Comparison of ENCODE assay signal across 8 cellular contexts in the genomic region with DNA sequence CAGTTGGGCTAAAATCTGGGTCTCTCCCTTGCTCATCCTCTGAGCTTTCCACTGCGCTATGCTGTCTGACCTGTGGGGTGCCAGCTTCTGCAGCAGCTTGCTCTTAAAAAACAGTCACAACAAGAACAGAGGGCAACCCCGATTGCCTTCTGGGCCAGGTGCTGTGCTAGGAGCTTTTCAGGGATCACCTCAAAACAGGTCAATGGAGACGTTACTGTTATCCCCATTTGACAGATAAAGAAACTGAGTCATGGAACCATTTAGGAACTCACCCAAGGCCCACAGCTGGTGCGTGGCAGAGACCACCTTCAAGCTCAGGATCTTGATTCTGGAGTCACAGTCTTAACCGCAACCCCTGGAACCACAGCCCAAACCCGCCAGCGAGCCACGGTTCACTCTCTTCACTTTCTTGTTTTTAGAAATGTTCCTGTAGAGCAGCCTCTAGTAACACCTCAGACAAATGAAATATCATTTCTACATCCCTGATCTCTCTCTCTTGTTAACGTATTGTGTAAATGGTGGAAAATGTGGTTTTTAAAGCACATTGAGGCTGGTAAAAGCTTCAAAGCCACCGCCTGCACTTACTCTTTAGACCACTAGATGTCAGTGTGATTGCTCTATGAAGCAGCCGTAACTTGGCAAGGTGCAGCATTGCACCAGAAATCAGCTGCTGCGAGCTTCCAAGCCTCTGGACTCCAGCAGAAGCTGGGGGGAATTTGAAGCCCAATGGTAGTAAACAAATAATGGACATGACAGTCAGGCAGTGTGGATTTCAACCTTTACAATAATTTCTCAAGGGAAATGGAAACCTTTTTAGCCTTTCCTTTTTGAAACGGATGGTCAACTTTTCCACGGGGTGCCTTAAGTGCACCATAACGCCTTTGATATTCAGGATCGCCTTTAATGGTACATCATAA. TPM values are rescaled to one million over a fixed set of nuclear protein-coding genes. Genes with fewer than 3 reads are reported as not detected.
DNase-seq lines count a peak whose midpoint lies in the region; ATAC-seq and TF ChIP-seq lines count a peak whose summit lies in the region.

No MANE protein-coding gene starts in this region.

- ATAC-seq in GM18909 (IDR thresholded peaks at IDR 0.05; ENCODE audit: poor library complexity, unreplicated experiment) (peak; percentile 85), HG03354 (IDR thresholded peaks at IDR 0.05; ENCODE audit: poor library complexity, severe bottlenecking, unreplicated experiment) (peak; percentile 90)

- H3K27ac ChIP-seq in coronary artery (peak overlapping the region in 1 of 2 donors; percentile 7), liver (ENCODE audit: low read depth in 1 of 2, low read length in 2 of 2) (no peak overlapping the region)

- H3K4me3 ChIP-seq in coronary artery (no peak overlapping the region), liver (ENCODE audit: low read depth in 1 of 3, low read length in 3 of 3) (no peak overlapping the region)

- 60% methylated on average over 16 of the region's 16 CpGs for WGBS in liver

- peak; percentile 99 for TF ChIP-seq RAD21 in liver (IDR thresholded peaks at IDR 0.05)

- DNase-seq in AG20443 (ENCODE audit: low spot score), result peak; percentile 87
- DNase-seq in NCI-H526 treated with DMSO at 0.1 percent for 48 hours (lab: John Stamatoyannopoulos, UW), result peak; percentile 67
- peak; percentile 84 for DNase-seq in activated CD4-positive, alpha-beta T cell treated with anti-CD3 and anti-CD28 coated beads for 48 hours
- no peak for DNase-seq in coronary artery (ENCODE audit: low spot score)
- peak; percentile 60 to 70 for DNase-seq in stimulated activated CD4-positive, alpha-beta T cell treated with anti-CD3 and anti-CD28 coated beads, Interleukin-4, amount 100 ng/mL, for 48 hours (ENCODE audit: low read depth in 2 of 2)

- peak overlapping the region in 1 of 2 donors; percentile 39 for H3K9ac ChIP-seq in liver (ENCODE audit: low read depth in 1 of 2, low read length in 2 of 2)

- peaks cover 0 to 8% (median 0%) of the 10 kb centered on the region in 4 donors for H3K4me1 ChIP-seq in liver (ENCODE audit: control insufficient read depth in 4 of 4, insufficient read depth in 4 of 4, low read length in 3 of 4)

- no peaks in the 10 kb centered on the region for H3K36me3 ChIP-seq in liver (ENCODE audit: control insufficient read depth in 4 of 4, insufficient read depth in 3 of 4, low read depth in 1 of 4, low read length in 3 of 4)

- peak; percentile 78 for TF ChIP-seq CTCF in coronary artery (IDR thresholded peaks at IDR 0.05)
- peak; percentile 99 for TF ChIP-seq CTCF in liver (IDR thresholded peaks at IDR 0.05; ENCODE audit: low read depth, low read length, missing input control)

- H3K9me3 ChIP-seq in liver (ENCODE audit: control insufficient read depth in 4 of 4, low read length in 3 of 4), result no peaks in the 10 kb centered on the region

- H3K27me3 ChIP-seq in liver (ENCODE audit: control insufficient read depth in 4 of 4, insufficient read depth in 4 of 4, low read length in 3 of 4), result no peaks in the 10 kb centered on the region

TF ChIP-seq in liver, 16 proteins besides CTCF, POLR2A, EP300 and RAD21:
- TF ChIP-seq HNF4A (conservative IDR thresholded peaks at IDR 0.05), result peak in 1 of 2 donors; percentile 36
- TF ChIP-seq, protein P1, sequence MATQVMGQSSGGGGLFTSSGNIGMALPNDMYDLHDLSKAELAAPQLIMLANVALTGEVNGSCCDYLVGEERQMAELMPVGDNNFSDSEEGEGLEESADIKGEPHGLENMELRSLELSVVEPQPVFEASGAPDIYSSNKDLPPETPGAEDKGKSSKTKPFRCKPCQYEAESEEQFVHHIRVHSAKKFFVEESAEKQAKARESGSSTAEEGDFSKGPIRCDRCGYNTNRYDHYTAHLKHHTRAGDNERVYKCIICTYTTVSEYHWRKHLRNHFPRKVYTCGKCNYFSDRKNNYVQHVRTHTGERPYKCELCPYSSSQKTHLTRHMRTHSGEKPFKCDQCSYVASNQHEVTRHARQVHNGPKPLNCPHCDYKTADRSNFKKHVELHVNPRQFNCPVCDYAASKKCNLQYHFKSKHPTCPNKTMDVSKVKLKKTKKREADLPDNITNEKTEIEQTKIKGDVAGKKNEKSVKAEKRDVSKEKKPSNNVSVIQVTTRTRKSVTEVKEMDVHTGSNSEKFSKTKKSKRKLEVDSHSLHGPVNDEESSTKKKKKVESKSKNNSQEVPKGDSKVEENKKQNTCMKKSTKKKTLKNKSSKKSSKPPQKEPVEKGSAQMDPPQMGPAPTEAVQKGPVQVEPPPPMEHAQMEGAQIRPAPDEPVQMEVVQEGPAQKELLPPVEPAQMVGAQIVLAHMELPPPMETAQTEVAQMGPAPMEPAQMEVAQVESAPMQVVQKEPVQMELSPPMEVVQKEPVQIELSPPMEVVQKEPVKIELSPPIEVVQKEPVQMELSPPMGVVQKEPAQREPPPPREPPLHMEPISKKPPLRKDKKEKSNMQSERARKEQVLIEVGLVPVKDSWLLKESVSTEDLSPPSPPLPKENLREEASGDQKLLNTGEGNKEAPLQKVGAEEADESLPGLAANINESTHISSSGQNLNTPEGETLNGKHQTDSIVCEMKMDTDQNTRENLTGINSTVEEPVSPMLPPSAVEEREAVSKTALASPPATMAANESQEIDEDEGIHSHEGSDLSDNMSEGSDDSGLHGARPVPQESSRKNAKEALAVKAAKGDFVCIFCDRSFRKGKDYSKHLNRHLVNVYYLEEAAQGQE (IDR thresholded peaks at IDR 0.05), result no peak

RNA-seq across cellular contexts. Expression of gene FYB1, which starts 1.7 kb away (rescaled TPM):
- total RNA-seq in liver, result 10 to 100 TPM in 1 of 2 donors, 1 to 10 TPM in 1; 8.4 to 14.6 TPM
- polyA plus RNA-seq in liver, result 1 to 10 TPM; 2.3 to 5.5 TPM
